In the genomic region with DNA sequence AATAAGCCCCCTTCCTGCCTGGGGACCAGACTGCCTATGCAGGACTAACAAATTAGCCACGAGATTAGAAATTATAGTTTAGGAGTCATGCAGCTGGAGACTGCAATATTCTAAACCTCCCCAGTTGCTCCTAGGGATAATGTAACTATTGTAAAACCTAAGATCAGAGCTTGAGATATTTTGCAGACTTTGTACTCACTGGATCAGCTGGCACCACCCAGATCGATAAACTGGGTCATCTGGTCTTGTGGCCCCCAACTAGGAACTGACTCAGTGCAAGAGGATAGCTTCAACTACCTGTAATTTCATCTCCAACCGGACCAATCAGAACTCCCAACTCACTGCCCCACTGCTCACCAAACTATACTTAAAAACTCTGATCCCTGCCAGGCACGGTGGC, we compare ENCODE assay signal across 22 cellular contexts.
"Had no signal": no experiment of that assay in that cellular context is flagged by ENCODE, and none has a peak within 500 bp of the region (broad histone marks: within the 10 kb centered on the region; RNA-seq: fewer than 3 reads in every experiment).

No MANE protein-coding gene starts in this region.

- H3K27ac Mint-ChIP-seq: dendritic cell treated with granulocyte-macrophage colony-stimulating factor and Interleukin-4, amounts not matched to agents 40 ng/mL and 50 ng/mL, for 4 days; effector memory CD8-positive, alpha-beta T cell; endodermal cell; naive B cell had no signal

- H3K27me3 Mint-ChIP-seq: dendritic cell treated with granulocyte-macrophage colony-stimulating factor and Interleukin-4, amounts not matched to agents 40 ng/mL and 50 ng/mL, for 4 days; effector memory CD8-positive, alpha-beta T cell; naive B cell had no signal

- DNase-seq: colonic mucosa; cortex of kidney; effector CD8-positive, alpha-beta T cell; effector memory CD8-positive, alpha-beta T cell; endodermal cell; erythroblast; esophagus squamous epithelium; foreskin fibroblast; foreskin melanocyte; gastrocnemius medialis; glutamatergic neuron; head of caudate nucleus; heart right ventricle; hippocampal formation; left cardiac atrium; left lung; left ventricle myocardium superior; lower lobe of right lung; mesendoderm; midbrain; naive B cell had no signal

- H3K9me3 Mint-ChIP-seq: effector memory CD8-positive, alpha-beta T cell had no signal

- ATAC-seq: effector memory CD8-positive, alpha-beta T cell; gastrocnemius medialis; left cardiac atrium; left lung; left ventricle myocardium superior had no signal

- H3K4me1 Mint-ChIP-seq: naive B cell had no signal

- H3K4me3 Mint-ChIP-seq: dendritic cell treated with granulocyte-macrophage colony-stimulating factor and Interleukin-4, amounts not matched to agents 40 ng/mL and 50 ng/mL, for 4 days; effector memory CD8-positive, alpha-beta T cell; endodermal cell; naive B cell had no signal
